ENCODE assay signal across 21 cellular contexts in the genomic region with DNA sequence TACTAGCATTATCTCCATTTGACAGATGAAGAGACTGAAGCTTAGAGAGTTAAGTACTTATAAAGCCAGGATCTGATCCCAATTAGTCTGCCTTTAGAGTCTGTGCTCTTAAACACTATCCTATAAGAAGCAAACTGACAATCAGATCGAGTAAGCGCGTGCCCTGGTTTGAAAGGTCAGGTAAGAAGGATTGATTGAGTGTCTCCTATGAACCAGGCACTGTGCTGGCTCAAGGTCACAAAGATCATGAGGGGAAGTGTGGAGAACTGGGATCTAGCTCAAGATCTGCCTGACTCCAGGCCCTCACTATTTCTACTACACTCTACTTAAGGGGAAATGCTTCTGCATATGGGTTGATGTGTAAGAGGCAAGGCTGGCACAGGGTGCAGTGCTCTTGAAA.
DNase-seq lines count a peak whose midpoint lies in the region; ATAC-seq and TF ChIP-seq lines count a peak whose summit lies in the region.
"Had no signal": no experiment of that assay in that cellular context is flagged by ENCODE, and none has a peak within 500 bp of the region (broad histone marks: within the 10 kb centered on the region; RNA-seq: fewer than 3 reads in every experiment).

No MANE protein-coding gene starts in this region.

- peak; percentile 19 for ATAC-seq in esophagus mucosa
- ATAC-seq: left colon had no signal

- peaks cover 57% of the 10 kb centered on the region for H3K4me1 Mint-ChIP-seq in activated naive CD4-positive, alpha-beta T cell treated with anti-CD3 and anti-CD28 coated beads for 36 hours (ENCODE audit: low read depth)

- peaks cover 10% of the 10 kb centered on the region for H3K9me3 Mint-ChIP-seq in activated naive CD4-positive, alpha-beta T cell treated with anti-CD3 and anti-CD28 coated beads for 36 hours
- H3K9me3 Mint-ChIP-seq: activated naive CD4-positive, alpha-beta T cell treated with anti-CD3 and anti-CD28 coated beads, Interleukin-2, amount 10 ng/mL, durations not matched to agents 7 days and 5 days; neural crest cell had no signal

- POLR2A ChIA-PET in RWPE1 (lab: Yijun Ruan, JAX; ENCODE audit: low non-redundant PET): no interaction called here

- CTCF ChIA-PET in RWPE1 (lab: Yijun Ruan, JAX): interaction anchor here (0.6 to 1.9 kb wide), 3 partner anchors 13 to 71 kb away, joined by 3 to 8 read pairs (median 3); no protein-coding TSS in a partner anchor
- CTCF ChIA-PET in activated naive CD4-positive, alpha-beta T cell treated with anti-CD3 and anti-CD28 coated beads for 36 hours (lab: Charles Lee): interaction anchor here (1.5 to 6.5 kb wide), 2 partner anchors 12 to 138 kb away, joined by 4 to 46 read pairs; no protein-coding TSS in a partner anchor

- TF ChIP-seq CTCF in RWPE1 (conservative IDR thresholded peaks at IDR 0.05; ENCODE audit: low read depth): no peak

- DNase-seq in LHCN-M2 (ENCODE audit: low read depth) (peak; percentile 22), RWPE1 (ENCODE audit: low spot score) (no peak), renal cortical epithelial cell (ENCODE audit: low read depth) (peak; percentile 58), activated T-cell treated with anti-CD3 and anti-CD28 coated beads for 4 hours (no peak)
- DNase-seq in activated naive CD4-positive, alpha-beta T cell treated with anti-CD3 and anti-CD28 coated beads for 36 hours: no peak
- DNase-seq in stimulated activated CD4-positive, alpha-beta T cell treated with anti-CD3 and anti-CD28 coated beads, Interleukin-2, amount 100 ng/mL, for 48 hours: no peak
- DNase-seq: activated naive CD4-positive, alpha-beta T cell treated with anti-CD3 and anti-CD28 coated beads, Interleukin-2, amount 10 ng/mL, durations not matched to agents 7 days and 5 days; activated T-cell treated with anti-CD3 and anti-CD28 coated beads, Interleukin-2, amount 50 U/mL, for 48 hours; CD8-positive, alpha-beta memory T cell; KG1; left colon; NCI-H1092 treated with DMSO at 0.1 percent for 48 hours; NCI-H2081; NCI-H510A; psoas muscle; SJCRH30; stimulated activated CD4-positive, alpha-beta T cell treated with anti-CD3 and anti-CD28 coated beads, Interleukin-4, amount 100 ng/mL, for 4 hours; T-helper 2 cell had no signal

- no peak overlapping the region for H3K4me3 Mint-ChIP-seq in activated naive CD4-positive, alpha-beta T cell treated with anti-CD3 and anti-CD28 coated beads for 36 hours
- H3K4me3 Mint-ChIP-seq: activated naive CD4-positive, alpha-beta T cell treated with anti-CD3 and anti-CD28 coated beads, Interleukin-2, amount 10 ng/mL, durations not matched to agents 7 days and 5 days; CD8-positive, alpha-beta memory T cell; type B pancreatic cell had no signal

- intact Hi-C loops in activated naive CD4-positive, alpha-beta T cell treated with anti-CD3 and anti-CD28 coated beads for 36 hours (cut with micrococcal nuclease): no loop called here

- peak overlapping the region; percentile 37; the same call in 1 of the 2 replicates for H3K27ac ChIP-seq in RWPE1
- H3K27ac ChIP-seq: psoas muscle, SJCRH30 had no signal

- H3K27ac Mint-ChIP-seq in activated naive CD4-positive, alpha-beta T cell treated with anti-CD3 and anti-CD28 coated beads for 36 hours: no peak overlapping the region
- H3K27ac Mint-ChIP-seq: activated naive CD4-positive, alpha-beta T cell treated with anti-CD3 and anti-CD28 coated beads, Interleukin-2, amount 10 ng/mL, durations not matched to agents 7 days and 5 days; type B pancreatic cell had no signal

- H3K27me3 Mint-ChIP-seq in activated naive CD4-positive, alpha-beta T cell treated with anti-CD3 and anti-CD28 coated beads for 36 hours (ENCODE audit: low read depth): no peaks in the 10 kb centered on the region
- H3K27me3 Mint-ChIP-seq: activated naive CD4-positive, alpha-beta T cell treated with anti-CD3 and anti-CD28 coated beads, Interleukin-2, amount 10 ng/mL, durations not matched to agents 7 days and 5 days; type B pancreatic cell had no signal

- H3K36me3 Mint-ChIP-seq in activated naive CD4-positive, alpha-beta T cell treated with anti-CD3 and anti-CD28 coated beads for 36 hours (ENCODE audit: low read depth): peaks cover 8% of the 10 kb centered on the region
- H3K36me3 Mint-ChIP-seq: activated naive CD4-positive, alpha-beta T cell treated with anti-CD3 and anti-CD28 coated beads, Interleukin-2, amount 10 ng/mL, durations not matched to agents 7 days and 5 days; type B pancreatic cell had no signal

Comparison
In these comparisons a context has a peak if more than half of its experiments do, and no peak if none do; other contexts are left out.
1. DNase-seq: peak in LHCN-M2 (single experiment) and renal cortical epithelial cell (single experiment); none in RWPE1 (single experiment), activated naive CD4-positive, alpha-beta T cell treated with anti-CD3 and anti-CD28 coated beads for 36 hours (single experiment), stimulated activated CD4-positive, alpha-beta T cell treated with anti-CD3 and anti-CD28 coated beads, Interleukin-2, amount 100 ng/mL, for 48 hours (0 of 2) and activated T-cell treated with anti-CD3 and anti-CD28 coated beads for 4 hours (single experiment).